In the genomic region with DNA sequence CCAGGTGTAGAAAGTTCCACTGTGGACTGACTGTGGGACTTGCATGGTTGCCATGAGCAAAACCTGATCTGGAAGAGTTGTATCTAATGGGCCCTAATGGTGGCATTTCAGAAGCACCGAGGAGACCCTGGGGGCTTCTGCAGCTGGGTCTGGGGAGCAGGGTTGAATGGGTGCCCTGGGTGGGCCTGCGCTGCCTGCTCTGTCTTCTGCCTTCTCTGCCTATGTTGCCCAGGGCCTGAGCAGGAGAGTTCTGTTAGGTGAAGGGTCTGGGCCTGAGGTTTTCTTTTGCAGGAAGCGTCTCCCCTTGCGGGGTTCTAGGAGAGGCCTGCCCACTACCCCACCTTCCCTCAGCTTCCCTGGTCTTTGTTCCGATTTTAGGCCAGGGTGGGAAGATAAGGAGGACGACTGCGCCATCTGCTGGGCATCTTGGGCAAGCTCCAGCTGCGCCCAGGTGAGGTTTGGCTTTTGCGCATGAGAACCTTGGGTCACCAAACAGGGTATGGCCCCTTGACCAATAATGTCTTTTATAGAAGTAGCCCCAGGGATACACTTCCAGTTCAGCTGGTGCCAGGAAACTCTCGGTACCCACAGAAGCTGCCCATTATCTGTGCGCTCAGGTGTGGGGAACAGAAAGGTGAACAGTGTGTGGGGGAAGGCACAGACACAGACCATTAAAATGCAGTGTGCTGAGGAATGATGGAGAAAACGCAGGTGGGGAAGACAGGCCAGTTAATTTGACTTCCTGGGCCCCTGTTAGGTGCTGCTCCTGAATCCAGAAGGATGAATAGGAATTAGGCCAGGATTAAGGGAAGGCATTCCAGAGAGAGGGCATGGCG, we compare ENCODE assay signal across 8 cellular contexts. TPM values are rescaled to one million over a fixed set of nuclear protein-coding genes. Genes with fewer than 3 reads are reported as not detected.
DNase-seq lines count a peak whose midpoint lies in the region; ATAC-seq and TF ChIP-seq lines count a peak whose summit lies in the region.

No MANE protein-coding gene starts in this region.

- no peaks in the 10 kb centered on the region for H3K9me3 Mint-ChIP-seq in naive thymus-derived CD8-positive, alpha-beta T cell

- no peak overlapping the region for H3K27ac ChIP-seq in thoracic aorta

- no peak overlapping the region for H3K4me3 Mint-ChIP-seq in naive thymus-derived CD8-positive, alpha-beta T cell

- no peak overlapping the region for H3K4me3 ChIP-seq in epithelial cell of esophagus (ENCODE audit: low read length)
- no peak overlapping the region for H3K4me3 ChIP-seq in thoracic aorta

- no peaks in the 10 kb centered on the region for H3K9me3 ChIP-seq in thoracic aorta

- in situ Hi-C loops in ACHN (cut with HindIII; ENCODE audit: low pct_ligation_motif_present, low pct_unique_long_range_greater_than_20kb, low sequenced_read_pairs): loop anchor here (25.0 kb wide), 1 partner anchor 104 kb away; no protein-coding TSS in a partner anchor

- ATAC-seq in GM18498 (IDR thresholded peaks at IDR 0.05; ENCODE audit: unreplicated experiment): peak; percentile 77
- peak; percentile 80 for ATAC-seq in HG03103 (IDR thresholded peaks at IDR 0.05; ENCODE audit: low read depth, unreplicated experiment)
- ATAC-seq in naive thymus-derived CD8-positive, alpha-beta T cell: peak; percentile 48 to 69
- ATAC-seq in thoracic aorta (ENCODE audit: insufficient number of reproducible peaks, low FRiP score, low read depth): no peak

- peaks cover 0 to 10% (median 2%) of the 10 kb centered on the region in 3 donors for H3K36me3 Mint-ChIP-seq in naive thymus-derived CD8-positive, alpha-beta T cell

- H3K27ac Mint-ChIP-seq in naive thymus-derived CD8-positive, alpha-beta T cell: peak overlapping the region in 1 of 10 donors; percentile 9

- TF ChIP-seq CTCF in epithelial cell of esophagus (IDR thresholded peaks at IDR 0.05; ENCODE audit: insufficient read depth, low read depth, low read length, missing control alignments) (peak; percentile 90), thoracic aorta (IDR thresholded peaks at IDR 0.05) (peak; percentile 70)

- DNase-seq in ACHN (peak; percentile 53), NCI-H526 (lab: John Stamatoyannopoulos, UW) (peak; percentile 6 to 82), epithelial cell of esophagus (ENCODE audit: low read depth) (peak; percentile 59), thoracic aorta (ENCODE audit: low spot score) (no peak)
- peak; percentile 82 for DNase-seq in activated CD8-positive, alpha-beta memory T cell treated with anti-CD3 and anti-CD28 coated beads for 24 hours
- DNase-seq in naive thymus-derived CD8-positive, alpha-beta T cell: peak in 9 of 10 donors; percentile 9 to 65 (median 43)

- POLR2A ChIA-PET in naive thymus-derived CD8-positive, alpha-beta T cell (lab: Charles Lee): no interaction called here

- H3K36me3 ChIP-seq in thoracic aorta: no peaks in the 10 kb centered on the region

- H3K4me1 Mint-ChIP-seq in naive thymus-derived CD8-positive, alpha-beta T cell: peaks cover 0 to 2% (median 0%) of the 10 kb centered on the region in 4 donors

- H3K27me3 Mint-ChIP-seq in naive thymus-derived CD8-positive, alpha-beta T cell: peaks cover 3 to 28% (median 14%) of the 10 kb centered on the region in 5 donors

- H3K4me1 ChIP-seq in thoracic aorta (ENCODE audit: control insufficient read depth in 1 of 2, low read depth in 2 of 2): no peaks in the 10 kb centered on the region

- H3K27me3 ChIP-seq in thoracic aorta (replicated peaks; ENCODE audit: insufficient read depth): no peaks in the 10 kb centered on the region

RNA-seq across cellular contexts. Expression of a gene that starts 23.2 kb away (rescaled TPM):
- 10 to 100 TPM; 46.6 to 48.5 TPM for total RNA-seq in naive thymus-derived CD8-positive, alpha-beta T cell
- 10 to 100 TPM; 68.9 to 94.0 (median 91.9) TPM for polyA plus RNA-seq in naive thymus-derived CD8-positive, alpha-beta T cell
- total RNA-seq in thoracic aorta: 10 to 100 TPM; 27.5 to 42.1 TPM

RNA-seq across cellular contexts. Expression of a gene that starts 30.1 kb away (rescaled TPM):
- total RNA-seq in naive thymus-derived CD8-positive, alpha-beta T cell: 1 to 10 TPM; 1.2 to 3.8 TPM
- 10 to 100 TPM in 1 of 3 donors, under 1 TPM in 2; 0.50 to 21.3 (median 0.52) TPM for polyA plus RNA-seq in naive thymus-derived CD8-positive, alpha-beta T cell
- 10 to 100 TPM in 1 of 2 donors, 1 to 10 TPM in 1; 3.2 to 11.8 TPM for total RNA-seq in thoracic aorta
